In the genomic region with DNA sequence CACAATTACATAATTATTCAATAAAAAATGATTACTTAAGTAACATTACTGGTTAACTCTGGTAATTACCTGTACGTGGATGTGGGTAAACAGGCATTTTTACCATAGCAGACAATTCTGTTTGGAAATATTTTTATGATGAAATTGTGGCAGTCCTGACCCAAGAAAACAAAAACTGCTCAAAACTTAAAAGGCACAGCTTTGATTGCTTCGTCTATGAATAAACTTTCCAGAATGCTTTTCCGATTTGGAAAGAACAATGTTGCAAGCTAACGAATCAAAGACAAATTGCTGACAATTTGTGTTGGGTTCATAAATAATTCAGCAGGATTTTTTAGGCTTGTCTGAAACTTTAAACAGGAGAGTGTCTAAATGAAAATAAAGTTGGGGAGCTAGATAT, we compare ENCODE assay signal across 25 cellular contexts.
"Had no signal": no experiment of that assay in that cellular context is flagged by ENCODE, and none has a peak within 500 bp of the region (broad histone marks: within the 10 kb centered on the region; RNA-seq: fewer than 3 reads in every experiment).

No MANE protein-coding gene starts in this region.

- H3K4me3 Mint-ChIP-seq: dendritic cell treated with granulocyte-macrophage colony-stimulating factor and Interleukin-4, amounts not matched to agents 40 ng/mL and 50 ng/mL, for 4 days; effector memory CD8-positive, alpha-beta T cell; endodermal cell had no signal

- H3K27me3 Mint-ChIP-seq: dendritic cell treated with granulocyte-macrophage colony-stimulating factor and Interleukin-4, amounts not matched to agents 40 ng/mL and 50 ng/mL, for 4 days; effector memory CD8-positive, alpha-beta T cell had no signal

- H3K36me3 ChIP-seq: colonic mucosa, esophagus muscularis mucosa, esophagus squamous epithelium, gastrocnemius medialis, gastroesophageal sphincter, heart left ventricle, heart right ventricle had no signal

- H3K9me3 ChIP-seq: colonic mucosa, esophagus muscularis mucosa, esophagus squamous epithelium, gastrocnemius medialis, gastroesophageal sphincter, heart left ventricle, heart right ventricle had no signal

- H3K27ac ChIP-seq: colonic mucosa, coronary artery, dorsolateral prefrontal cortex, epithelial cell of prostate, esophagus muscularis mucosa, esophagus squamous epithelium, foreskin keratinocyte, gastrocnemius medialis, gastroesophageal sphincter, heart left ventricle, heart right ventricle had no signal

- H3K4me1 ChIP-seq: colonic mucosa, esophagus muscularis mucosa, esophagus squamous epithelium, gastrocnemius medialis, gastroesophageal sphincter, heart left ventricle, heart right ventricle had no signal

- DNase-seq: colonic mucosa; cortex of kidney; dermis blood vessel endothelial cell; dorsolateral prefrontal cortex; effector CD4-positive, alpha-beta T cell; effector CD8-positive, alpha-beta T cell; effector memory CD4-positive, alpha-beta T cell; effector memory CD8-positive, alpha-beta T cell; endodermal cell; erythroblast; esophagus squamous epithelium; foreskin fibroblast; foreskin keratinocyte; foreskin melanocyte; gastrocnemius medialis; glutamatergic neuron; head of caudate nucleus; heart left ventricle; heart right ventricle had no signal

- H3K27ac Mint-ChIP-seq: dendritic cell treated with granulocyte-macrophage colony-stimulating factor and Interleukin-4, amounts not matched to agents 40 ng/mL and 50 ng/mL, for 4 days; effector memory CD8-positive, alpha-beta T cell; endodermal cell had no signal

- H3K9me3 Mint-ChIP-seq: dendritic cell treated with granulocyte-macrophage colony-stimulating factor and Interleukin-4, amounts not matched to agents 40 ng/mL and 50 ng/mL, for 4 days; endodermal cell had no signal

- ATAC-seq: effector memory CD8-positive, alpha-beta T cell; esophagus mucosa; foreskin keratinocyte; gastrocnemius medialis; gastroesophageal sphincter; heart left ventricle; heart right ventricle had no signal

- H3K4me3 ChIP-seq: colonic mucosa, coronary artery, dorsolateral prefrontal cortex, esophagus muscularis mucosa, esophagus squamous epithelium, gastrocnemius medialis, gastroesophageal sphincter, heart left ventricle, heart right ventricle had no signal

- H3K27me3 ChIP-seq: dorsolateral prefrontal cortex, esophagus muscularis mucosa, esophagus squamous epithelium, foreskin keratinocyte, gastrocnemius medialis, gastroesophageal sphincter, heart left ventricle, heart right ventricle had no signal
